Comparison of ENCODE assay signal across 12 cellular contexts in the genomic region with DNA sequence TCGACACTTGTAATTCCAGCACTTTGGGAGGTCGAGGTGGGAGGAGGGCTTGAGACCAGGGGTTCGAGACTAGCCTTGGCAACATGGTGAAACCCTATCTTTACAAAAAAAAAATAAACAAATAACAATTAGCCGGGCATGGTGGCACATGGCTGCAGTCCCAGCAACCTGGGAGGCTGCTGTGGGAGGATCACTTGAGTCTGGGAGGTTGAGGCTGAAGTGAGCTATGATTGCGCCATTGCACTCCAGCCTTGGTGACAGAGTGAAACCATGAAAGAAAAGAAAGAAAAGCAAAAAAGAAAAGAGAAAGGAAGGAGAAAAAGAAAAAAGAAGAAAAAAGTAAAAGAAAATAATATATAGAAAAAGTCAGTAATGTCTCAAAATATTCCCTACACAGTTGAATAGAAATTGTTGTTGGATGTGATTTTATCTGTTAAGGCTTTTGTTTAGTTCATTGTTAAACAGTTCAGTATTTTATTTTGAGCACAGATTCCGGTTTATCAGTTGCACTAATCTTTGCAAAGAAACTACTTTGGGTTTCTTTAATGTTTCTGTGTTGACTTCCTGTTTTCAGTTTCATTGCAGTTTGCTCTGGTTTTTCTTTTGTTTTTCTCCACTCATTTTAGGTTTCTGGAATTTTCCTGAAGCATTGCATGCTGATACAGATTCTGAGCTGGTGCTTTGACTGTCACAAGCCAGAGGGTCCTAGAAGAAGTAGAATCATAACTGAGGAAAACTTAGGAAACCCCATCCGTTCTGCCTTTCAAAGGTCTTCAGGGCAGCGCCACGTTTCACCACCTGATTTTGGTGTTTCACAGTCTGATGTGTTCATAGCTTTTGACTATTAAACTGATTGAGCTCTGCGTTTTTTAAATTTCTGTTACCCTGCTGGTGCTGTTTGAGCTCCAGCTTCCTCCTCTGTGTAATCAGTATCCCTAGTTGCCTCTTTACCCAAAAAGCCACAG.
A peak's percentile ranks its signal among the peaks of the same experiment; 100 is the strongest.
DNase-seq lines count a peak whose midpoint lies in the region; ATAC-seq and TF ChIP-seq lines count a peak whose summit lies in the region.
"Had no signal": no experiment of that assay in that cellular context is flagged by ENCODE, and none has a peak within 500 bp of the region (broad histone marks: within the 10 kb centered on the region; RNA-seq: fewer than 3 reads in every experiment).

No MANE protein-coding gene starts in this region.

- H3K9me3 Mint-ChIP-seq in activated CD4-positive, alpha-beta memory T cell treated with anti-CD3 and anti-CD28 coated beads for 36 hours: no peaks in the 10 kb centered on the region
- no peaks in the 10 kb centered on the region for H3K9me3 Mint-ChIP-seq in stimulated activated effector memory CD8-positive, alpha-beta T cell treated with anti-CD3 and anti-CD28 coated beads, Interleukin-12 subunit alpha, Interleukin-12 subunit beta, amount 100 ng/mL, for 72 hours

- peak; percentile 80 for ATAC-seq in HG02884 (IDR thresholded peaks at IDR 0.05; ENCODE audit: unreplicated experiment)
- peak; percentile 63 for ATAC-seq in stimulated activated effector memory CD8-positive, alpha-beta T cell treated with anti-CD3 and anti-CD28 coated beads, Interleukin-12 subunit alpha, Interleukin-12 subunit beta, amount 100 ng/mL, for 72 hours

- no peak overlapping the region for H3K4me3 ChIP-seq in transverse colon

- H3K36me3 ChIP-seq in transverse colon: no peaks in the 10 kb centered on the region

- no peak for TF ChIP-seq POLR2A in transverse colon (IDR thresholded peaks at IDR 0.05)

- CTCF ChIA-PET in activated CD4-positive, alpha-beta memory T cell treated with anti-CD3 and anti-CD28 coated beads for 36 hours (lab: Charles Lee): no interaction called here

- peak; percentile 24 for DNase-seq in activated CD4-positive, alpha-beta T cell treated with anti-CD3 and anti-CD28 coated beads for 48 hours
- no peak for DNase-seq in activated CD4-positive, alpha-beta T cell treated with anti-CD3 and anti-CD28 coated beads, Interleukin-2, amount 50 U/mL, for 4 hours
- DNase-seq in activated CD4-positive, alpha-beta memory T cell treated with anti-CD3 and anti-CD28 coated beads for 36 hours: peak; percentile 33
- peak in 1 of 2 donors; percentile 60 for DNase-seq in stimulated activated effector memory CD8-positive, alpha-beta T cell treated with anti-CD3 and anti-CD28 coated beads, Interleukin-12 subunit alpha, Interleukin-12 subunit beta, amount 100 ng/mL, for 72 hours (ENCODE audit: low spot score in 2 of 2)
- DNase-seq in SIG-M5 (lab: John Stamatoyannopoulos, UW): no peak
- DNase-seq in cardiac septum (ENCODE audit: low spot score): no peak
- DNase-seq in transverse colon: no peak
- DNase-seq: ACHN; activated CD8-positive, alpha-beta memory T cell treated with anti-CD3 and anti-CD28 coated beads, Interleukin-2, amount 50 U/mL, for 4 hours; cerebellar nuclear complex; NCI-H524 had no signal

- peaks cover 26% of the 10 kb centered on the region for H3K36me3 Mint-ChIP-seq in activated CD4-positive, alpha-beta memory T cell treated with anti-CD3 and anti-CD28 coated beads for 36 hours
- H3K36me3 Mint-ChIP-seq in stimulated activated effector memory CD8-positive, alpha-beta T cell treated with anti-CD3 and anti-CD28 coated beads, Interleukin-12 subunit alpha, Interleukin-12 subunit beta, amount 100 ng/mL, for 72 hours: peaks cover 61% of the 10 kb centered on the region

- peak overlapping the region; percentile 64 for H3K4me3 Mint-ChIP-seq in activated CD4-positive, alpha-beta memory T cell treated with anti-CD3 and anti-CD28 coated beads for 36 hours
- H3K4me3 Mint-ChIP-seq in stimulated activated effector memory CD8-positive, alpha-beta T cell treated with anti-CD3 and anti-CD28 coated beads, Interleukin-12 subunit alpha, Interleukin-12 subunit beta, amount 100 ng/mL, for 72 hours: peak overlapping the region; percentile 67

- peak overlapping the region; percentile 88 for H3K27ac Mint-ChIP-seq in activated CD4-positive, alpha-beta memory T cell treated with anti-CD3 and anti-CD28 coated beads for 36 hours
- peak overlapping the region; percentile 88 for H3K27ac Mint-ChIP-seq in stimulated activated effector memory CD8-positive, alpha-beta T cell treated with anti-CD3 and anti-CD28 coated beads, Interleukin-12 subunit alpha, Interleukin-12 subunit beta, amount 100 ng/mL, for 72 hours

- peaks cover 50% of the 10 kb centered on the region for H3K4me1 Mint-ChIP-seq in activated CD4-positive, alpha-beta memory T cell treated with anti-CD3 and anti-CD28 coated beads for 36 hours (ENCODE audit: low read depth)
- H3K4me1 Mint-ChIP-seq in stimulated activated effector memory CD8-positive, alpha-beta T cell treated with anti-CD3 and anti-CD28 coated beads, Interleukin-12 subunit alpha, Interleukin-12 subunit beta, amount 100 ng/mL, for 72 hours: peaks cover 41% of the 10 kb centered on the region

- no peak for TF ChIP-seq CTCF in transverse colon (IDR thresholded peaks at IDR 0.05)

- H3K4me1 ChIP-seq in transverse colon: no peaks in the 10 kb centered on the region

- intact Hi-C loops in activated CD4-positive, alpha-beta memory T cell treated with anti-CD3 and anti-CD28 coated beads for 36 hours (cut with micrococcal nuclease): loop anchor here (1.0 kb wide), 2 partner anchors 15 to 36 kb away; no protein-coding TSS in a partner anchor
- intact Hi-C loops in cardiac septum (cut with DNase I): no loop called here
- intact Hi-C loops in transverse colon (cut with DNase I; ENCODE audit: low total_unique reads): no loop called here

- no peaks in the 10 kb centered on the region for H3K9me3 ChIP-seq in transverse colon

- H3K27me3 Mint-ChIP-seq in activated CD4-positive, alpha-beta memory T cell treated with anti-CD3 and anti-CD28 coated beads for 36 hours: no peaks in the 10 kb centered on the region

- peak overlapping the region in 1 of 4 donors; percentile 43 for H3K27ac ChIP-seq in transverse colon

- in situ Hi-C loops in transverse colon (cut with MboI; ENCODE audit: low pct_ligation_motif_present in 1 of 4, low pct_unique_long_range_greater_than_20kb in 1 of 4, low sequenced_read_pairs in 3 of 4): no loop called here

- POLR2A ChIA-PET in activated CD4-positive, alpha-beta memory T cell treated with anti-CD3 and anti-CD28 coated beads for 36 hours (lab: Charles Lee): no interaction called here

- WGBS in transverse colon (ENCODE audit: low coverage in 1 of 2), 2 donors: 72% methylated on average over 4 of the region's 10 CpGs; no CpG with 5 or more reads in 1 of the 2 donors

- H3K27me3 ChIP-seq in transverse colon: no peaks in the 10 kb centered on the region

- no peak for TF ChIP-seq EP300 in transverse colon (IDR thresholded peaks at IDR 0.05; ENCODE audit: low read depth)

Comparison
In these comparisons a context has a peak if more than half of its experiments do, and no peak if none do; other contexts are left out.
1. DNase-seq: peak in activated CD4-positive, alpha-beta T cell treated with anti-CD3 and anti-CD28 coated beads for 48 hours (single experiment) and activated CD4-positive, alpha-beta memory T cell treated with anti-CD3 and anti-CD28 coated beads for 36 hours (single experiment); none in activated CD4-positive, alpha-beta T cell treated with anti-CD3 and anti-CD28 coated beads, Interleukin-2, amount 50 U/mL, for 4 hours (0 of 2), SIG-M5 (single experiment), cardiac septum (single experiment) and transverse colon (single experiment).